Comparison of ENCODE assay signal across 8 cellular contexts in genomic region chr5:124748687-124749594, GRCh38. TPM values are rescaled to one million over a fixed set of nuclear protein-coding genes. Genes with fewer than 3 reads are reported as not detected.
A peak's percentile ranks its signal among the peaks of the same experiment; 100 is the strongest.
DNase-seq lines count a peak whose midpoint lies in the region; ATAC-seq and TF ChIP-seq lines count a peak whose summit lies in the region.

No MANE protein-coding gene starts in this region.

- intact Hi-C loops in mammary epithelial cell (cut with micrococcal nuclease) = loop anchor here (2.0 to 10.0 kb wide), 11 partner anchors 154 to 1006 kb away; no protein-coding TSS in a partner anchor

- whole genome bisulfite sequencing in mammary epithelial cell (ENCODE audit: low coverage, missing lambda C conversion rate) = 14% methylated on average over 15 of the region's 25 CpGs

- dilution Hi-C loops in mammary epithelial cell (cut with HindIII; ENCODE audit: low sequenced_read_pairs) = no loop called here

- H3K27ac ChIP-seq in mammary epithelial cell (ENCODE audit: insufficient read depth, low read depth, low read length) = peak overlapping the region; percentile 92

- no peaks in the 10 kb centered on the region for H3K9me3 ChIP-seq in mammary epithelial cell (replicated peaks; ENCODE audit: insufficient read depth, low read length)

- peaks cover 18% of the 10 kb centered on the region for H3K79me2 ChIP-seq in mammary epithelial cell (ENCODE audit: insufficient read depth, low read length)

- peak overlapping the region; percentile 97 for H3K4me2 ChIP-seq in mammary epithelial cell (ENCODE audit: insufficient read depth, low read depth, low read length)

- ATAC-seq in GM21447 (IDR thresholded peaks at IDR 0.05; ENCODE audit: unreplicated experiment) = peak; percentile 79

- peak overlapping the region; percentile 77 for H3K9ac ChIP-seq in mammary epithelial cell (ENCODE audit: insufficient read depth, low read length)

- no peaks in the 10 kb centered on the region for H3K27me3 ChIP-seq in mammary epithelial cell (ENCODE audit: insufficient read depth, low read length)

- H4K20me1 ChIP-seq in mammary epithelial cell (ENCODE audit: insufficient read depth, low read length) = no peaks in the 10 kb centered on the region

- no TSS peak for BruUV-seq in mammary epithelial cell (replicated peaks; lab: Mats Ljungman, UMichigan)

- H3K4me3 ChIP-seq in mammary epithelial cell (replicated peaks in 1 of 3; ENCODE audit: insufficient read depth in 1 of 3, low read depth in 2 of 3, low read length in 3 of 3) (peak overlapping the region; percentile 71 to 75 (median 75)), iPS-11a (ENCODE audit: low read depth, low read length) (peak overlapping the region; percentile 83), retinal pigment epithelial cell (ENCODE audit: low read length) (peak overlapping the region; percentile 61)

- no peaks in the 10 kb centered on the region for H3K36me3 ChIP-seq in mammary epithelial cell (ENCODE audit: insufficient read depth, low read length)

- H2AFZ ChIP-seq in mammary epithelial cell (ENCODE audit: low read depth, low read length) = peak overlapping the region; percentile 83

- CTCF ChIA-PET in mammary epithelial cell (lab: Charles Lee; ENCODE audit: low non-redundant PET) = interaction anchor here (0.5 kb wide), 2 partner anchors 664 to 901 kb away, joined by 4 to 5 read pairs; no protein-coding TSS in a partner anchor

- in situ Hi-C loops in mammary epithelial cell (cut with MboI; ENCODE audit: low sequenced_read_pairs in 2 of 2) = loop anchor here in 1 of 2 donors (10.0 to 25.0 kb wide), 3 partner anchors 104 to 663 kb away; no protein-coding TSS in a partner anchor

- DNase-seq in ELR (ENCODE audit: low read depth) = peak; percentile 58
- DNase-seq in HPDE6-E6E7 (ENCODE audit: extremely low spot score) = peak; percentile 81
- DNase-seq in NOMO-1 (lab: John Stamatoyannopoulos, UW; ENCODE audit: unreplicated experiment in 2 of 2) = peak; percentile 29 to 55
- peak; percentile 94 for DNase-seq in mammary epithelial cell
- DNase-seq in retinal pigment epithelial cell (ENCODE audit: low read depth) = peak; percentile 92
- no peak for DNase-seq in stimulated activated naive CD4-positive, alpha-beta T cell treated with Interleukin-2 at 50 U/mL for 16 hours (lab: John Stamatoyannopoulos, UW)

- TF ChIP-seq CTCF in mammary epithelial cell (conservative IDR thresholded peaks at IDR 0.05 in 1 of 2, IDR thresholded peaks at IDR 0.05 in 1 of 2; ENCODE audit: extremely low read depth in 1 of 2, insufficient read depth in 1 of 2, low read depth in 1 of 2, low read length in 2 of 2) (peak in 1 of 2 donors; percentile 3), retinal pigment epithelial cell (conservative IDR thresholded peaks at IDR 0.05; ENCODE audit: low read depth, low read length) (no peak)

- H3K4me1 ChIP-seq in mammary epithelial cell (ENCODE audit: insufficient read depth, low read length) = peaks cover 22% of the 10 kb centered on the region

RNA-seq across cellular contexts. Expression of gene ZNF608, which starts 2.5 kb away (rescaled TPM):
- total RNA-seq in mammary epithelial cell = 10 to 100 TPM in 1 of 2 donors, 1 to 10 TPM in 1; 7.0 to 20.0 TPM
- 4.4 TPM for polyA plus RNA-seq in mammary epithelial cell
- 5.8 TPM for polyA minus RNA-seq in mammary epithelial cell
